29 cellular contexts compared by ENCODE assay signal in genomic region chr13:94339116-94339687, GRCh38.
"Had no signal": no experiment of that assay in that cellular context is flagged by ENCODE, and none has a peak within 500 bp of the region (broad histone marks: within the 10 kb centered on the region; RNA-seq: fewer than 3 reads in every experiment).

No MANE protein-coding gene starts in this region.

- ATAC-seq: activated CD4-positive, CD25-positive, alpha-beta regulatory T cell treated with anti-CD3 and anti-CD28 coated beads, Interleukin-2, amount 50 U/mL, for 24 hours; activated CD8-positive, alpha-beta T cell treated with anti-CD3 and anti-CD28 coated beads for 36 hours; activated T-cell treated with anti-CD3 and anti-CD28 coated beads, Interleukin-2, amount 50 U/mL, for 4 hours; activated T-helper 17 cell treated with anti-CD3 and anti-CD28 coated beads, Interleukin-2, amount 50 U/mL, for 72 hours; effector memory CD8-positive, alpha-beta T cell; foreskin keratinocyte; gastrocnemius medialis; heart left ventricle; T-helper 17 cell had no signal

- DNase-seq: activated B cell treated with CpG ODN at 0.5 μM for 24 hours; activated CD4-positive, alpha-beta T cell treated with anti-CD3 and anti-CD28 coated beads for 48 hours; activated CD4-positive, alpha-beta T cell treated with anti-CD3 and anti-CD28 coated beads, Interleukin-2, amount 50 U/mL, for 1 hour; activated CD4-positive, alpha-beta T cell treated with anti-CD3 and anti-CD28 coated beads, Interleukin-2, amount 50 U/mL, for 48 hours; activated CD8-positive, alpha-beta memory T cell treated with anti-CD3 and anti-CD28 coated beads for 24 hours; activated CD8-positive, alpha-beta T cell treated with anti-CD3 and anti-CD28 coated beads for 36 hours; activated effector memory CD4-positive, alpha-beta T cell treated with Interleukin-2 at 50 U/mL for 16 hours; activated gamma-delta T cell treated with Interleukin-2 at 50 U/mL for 16 hours; activated naive CD4-positive, alpha-beta T cell treated with anti-CD3 and anti-CD28 coated beads, Interleukin-2, amount 50 U/mL, for 16 hours; activated naive CD4-positive, alpha-beta T cell treated with Interleukin-2 at 50 U/mL for 16 hours; activated T-cell treated with anti-CD3 and anti-CD28 coated beads, Interleukin-2, amount 50 U/mL, for 4 hours; amygdala; aorta; cortex of kidney; dermis blood vessel endothelial cell; effector CD4-positive, alpha-beta T cell; effector memory CD8-positive, alpha-beta T cell; foreskin keratinocyte; gastrocnemius medialis; glutamatergic neuron; heart left ventricle; T-helper 1 cell; T-helper 17 cell; T1000; WERI-Rb-1 had no signal

- H3K4me3 ChIP-seq: breast epithelium, cardiac muscle cell, gastrocnemius medialis, heart left ventricle had no signal
